Comparison of ENCODE assay signal across 1 cellular context in the genomic region with DNA sequence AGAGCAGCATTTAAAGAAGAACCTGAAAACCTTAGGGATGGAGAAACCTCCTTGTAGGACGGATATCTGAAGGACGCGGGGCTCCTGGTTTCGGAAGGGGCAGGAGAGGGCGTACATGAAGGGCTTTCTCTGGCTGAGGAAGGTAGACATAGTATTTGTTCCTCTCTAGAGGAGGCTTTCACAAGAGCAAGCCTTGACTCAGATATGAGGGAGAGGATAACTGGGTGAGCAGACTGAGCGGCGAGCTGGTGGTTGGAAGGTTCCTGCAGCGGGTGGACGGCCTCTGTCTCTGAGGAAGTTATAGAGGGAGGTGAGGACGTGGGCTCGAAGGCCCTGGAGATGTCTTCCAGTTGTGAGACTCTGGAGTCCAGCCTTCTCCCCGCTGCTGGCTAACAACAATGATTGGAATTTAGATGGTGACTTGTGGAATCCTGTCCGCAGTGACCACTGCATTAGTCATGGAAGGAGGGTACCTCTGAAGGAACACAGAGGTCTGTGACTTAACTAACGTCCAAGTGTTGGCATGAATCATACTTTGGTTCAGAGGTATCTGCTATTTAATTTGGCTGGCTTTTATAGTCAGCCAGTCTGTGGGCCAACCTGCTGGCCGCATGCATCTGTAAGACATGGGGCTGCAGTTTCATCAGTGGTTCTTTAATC.
TF ChIP-seq lines count a peak whose summit lies in the region.

No MANE protein-coding gene starts in this region.

TF ChIP-seq in HepG2, 621 proteins besides CTCF, POLR2A, EP300 and RAD21 (continued from another document):
- TF ChIP-seq ONECUT2 (CRISPR knock-in tag; IDR thresholded peaks at IDR 0.05) (no peak), ZNF780A (CRISPR knock-in tag; IDR thresholded peaks at IDR 0.05) (no peak), KMT2B (CRISPR knock-in tag; IDR thresholded peaks at IDR 0.05) (no peak), ZNF652 (CRISPR knock-in tag; IDR thresholded peaks at IDR 0.05; ENCODE audit: borderline replicate concordance, low read depth) (no peak), TEAD3 (CRISPR knock-in tag; optimal IDR thresholded peaks at IDR 0.05; ENCODE audit: borderline replicate concordance) (peak; percentile 69), HDAC2 (CRISPR knock-in tag; IDR thresholded peaks at IDR 0.05) (no peak), FOSL2 (CRISPR knock-in tag; IDR thresholded peaks at IDR 0.05) (peak; percentile 75)
- TF ChIP-seq, protein P1, sequence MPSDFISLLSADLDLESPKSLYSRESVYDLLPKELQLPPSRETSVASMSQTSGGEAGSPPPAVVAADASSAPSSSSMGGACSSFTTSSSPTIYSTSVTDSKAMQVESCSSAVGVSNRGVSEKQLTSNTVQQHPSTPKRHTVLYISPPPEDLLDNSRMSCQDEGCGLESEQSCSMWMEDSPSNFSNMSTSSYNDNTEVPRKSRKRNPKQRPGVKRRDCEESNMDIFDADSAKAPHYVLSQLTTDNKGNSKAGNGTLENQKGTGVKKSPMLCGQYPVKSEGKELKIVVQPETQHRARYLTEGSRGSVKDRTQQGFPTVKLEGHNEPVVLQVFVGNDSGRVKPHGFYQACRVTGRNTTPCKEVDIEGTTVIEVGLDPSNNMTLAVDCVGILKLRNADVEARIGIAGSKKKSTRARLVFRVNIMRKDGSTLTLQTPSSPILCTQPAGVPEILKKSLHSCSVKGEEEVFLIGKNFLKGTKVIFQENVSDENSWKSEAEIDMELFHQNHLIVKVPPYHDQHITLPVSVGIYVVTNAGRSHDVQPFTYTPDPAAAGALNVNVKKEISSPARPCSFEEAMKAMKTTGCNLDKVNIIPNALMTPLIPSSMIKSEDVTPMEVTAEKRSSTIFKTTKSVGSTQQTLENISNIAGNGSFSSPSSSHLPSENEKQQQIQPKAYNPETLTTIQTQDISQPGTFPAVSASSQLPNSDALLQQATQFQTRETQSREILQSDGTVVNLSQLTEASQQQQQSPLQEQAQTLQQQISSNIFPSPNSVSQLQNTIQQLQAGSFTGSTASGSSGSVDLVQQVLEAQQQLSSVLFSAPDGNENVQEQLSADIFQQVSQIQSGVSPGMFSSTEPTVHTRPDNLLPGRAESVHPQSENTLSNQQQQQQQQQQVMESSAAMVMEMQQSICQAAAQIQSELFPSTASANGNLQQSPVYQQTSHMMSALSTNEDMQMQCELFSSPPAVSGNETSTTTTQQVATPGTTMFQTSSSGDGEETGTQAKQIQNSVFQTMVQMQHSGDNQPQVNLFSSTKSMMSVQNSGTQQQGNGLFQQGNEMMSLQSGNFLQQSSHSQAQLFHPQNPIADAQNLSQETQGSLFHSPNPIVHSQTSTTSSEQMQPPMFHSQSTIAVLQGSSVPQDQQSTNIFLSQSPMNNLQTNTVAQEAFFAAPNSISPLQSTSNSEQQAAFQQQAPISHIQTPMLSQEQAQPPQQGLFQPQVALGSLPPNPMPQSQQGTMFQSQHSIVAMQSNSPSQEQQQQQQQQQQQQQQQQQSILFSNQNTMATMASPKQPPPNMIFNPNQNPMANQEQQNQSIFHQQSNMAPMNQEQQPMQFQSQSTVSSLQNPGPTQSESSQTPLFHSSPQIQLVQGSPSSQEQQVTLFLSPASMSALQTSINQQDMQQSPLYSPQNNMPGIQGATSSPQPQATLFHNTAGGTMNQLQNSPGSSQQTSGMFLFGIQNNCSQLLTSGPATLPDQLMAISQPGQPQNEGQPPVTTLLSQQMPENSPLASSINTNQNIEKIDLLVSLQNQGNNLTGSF (CRISPR knock-in tag; IDR thresholded peaks at IDR 0.05), result no peak
